ENCODE assay signal across 8 cellular contexts in genomic region chr16:26276289-26276688, GRCh38.
"Had no signal": no experiment of that assay in that cellular context is flagged by ENCODE, and none has a peak within 500 bp of the region (broad histone marks: within the 10 kb centered on the region; RNA-seq: fewer than 3 reads in every experiment).

No MANE protein-coding gene starts in this region.

- H3K9ac ChIP-seq: GM23248 had no signal

- H3K4me1 Mint-ChIP-seq: IgD-negative memory B cell had no signal

- H3K4me3 ChIP-seq: GM23248, HAP-1 had no signal

- ATAC-seq: HCT116 had no signal

- H3K27me3 Mint-ChIP-seq: IgD-negative memory B cell had no signal

- H3K27ac Mint-ChIP-seq: HFFc6, IgD-negative memory B cell had no signal

- H3K4me1 ChIP-seq: HAP-1 had no signal

- H3K36me3 Mint-ChIP-seq: IgD-negative memory B cell had no signal

- H3K36me3 ChIP-seq: HAP-1 had no signal

- H3K27ac ChIP-seq: GM23248 had no signal

- H3K4me3 Mint-ChIP-seq: HFFc6, IgD-negative memory B cell had no signal

- DNase-seq: GM23248, GOT3, H7, HFFc6, KG1 had no signal
